In the genomic region with DNA sequence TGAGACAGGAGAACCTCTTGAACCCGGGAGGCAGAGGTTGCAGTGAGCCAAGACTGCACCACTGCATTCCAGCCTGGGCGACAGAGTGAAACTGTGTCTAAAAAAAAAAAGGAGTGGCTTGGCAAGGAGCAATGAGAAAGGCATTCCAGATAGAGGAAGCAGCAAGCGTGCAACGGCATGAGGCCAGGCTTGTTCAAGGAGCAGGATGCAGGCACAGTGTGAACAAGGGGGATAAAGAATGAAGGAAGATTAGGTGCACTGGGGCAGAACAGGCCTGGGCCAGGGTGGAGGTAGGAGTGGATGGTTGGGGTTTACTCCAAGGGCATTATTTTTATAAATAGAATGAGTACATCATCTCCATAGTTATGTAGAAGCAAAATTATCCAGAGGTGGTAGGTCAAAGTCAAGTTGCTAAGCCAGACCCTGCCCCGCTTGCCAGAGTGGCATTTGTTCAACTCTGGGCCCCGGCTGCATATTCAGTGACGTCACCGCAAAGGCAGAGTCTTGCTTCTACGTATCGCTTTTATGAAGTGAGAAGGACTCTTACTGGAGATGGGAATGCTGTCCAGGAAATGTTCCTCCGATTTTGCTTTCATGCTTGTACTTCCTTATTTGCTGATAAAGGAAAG, we compare ENCODE assay signal across 18 cellular contexts.
A peak's percentile ranks its signal among the peaks of the same experiment; 100 is the strongest.
DNase-seq lines count a peak whose midpoint lies in the region; ATAC-seq and TF ChIP-seq lines count a peak whose summit lies in the region.
"Had no signal": no experiment of that assay in that cellular context is flagged by ENCODE, and none has a peak within 500 bp of the region (broad histone marks: within the 10 kb centered on the region; RNA-seq: fewer than 3 reads in every experiment).

No MANE protein-coding gene starts in this region.

- TF ChIP-seq POLR2A in prostate gland (IDR thresholded peaks at IDR 0.05): no peak

- H3K27ac ChIP-seq in RWPE2 (ENCODE audit: poor library complexity, severe bottlenecking) (no peak overlapping the region), right cardiac atrium (ENCODE audit: low read length) (no peak overlapping the region), prostate gland (peak overlapping the region in 1 of 2 donors; percentile 29), left lung (no peak overlapping the region)
- H3K27ac ChIP-seq: thyroid gland had no signal

- no peak for TF ChIP-seq CTCF in RWPE2 (IDR thresholded peaks at IDR 0.05; ENCODE audit: poor library complexity, severe bottlenecking)
- TF ChIP-seq CTCF in epithelial cell of esophagus (IDR thresholded peaks at IDR 0.05; ENCODE audit: insufficient read depth, low read depth, low read length, missing control alignments): no peak
- TF ChIP-seq CTCF in prostate gland (IDR thresholded peaks at IDR 0.05): no peak
- TF ChIP-seq CTCF in left lung (IDR thresholded peaks at IDR 0.05): no peak

- H3K4me3 ChIP-seq in RWPE2 (ENCODE audit: severe bottlenecking): no peak overlapping the region
- no peak overlapping the region for H3K4me3 ChIP-seq in epithelial cell of esophagus (ENCODE audit: low read length)
- H3K4me3 ChIP-seq in right cardiac atrium (ENCODE audit: low read length): no peak overlapping the region
- no peak overlapping the region for H3K4me3 ChIP-seq in prostate gland
- H3K4me3 ChIP-seq in left lung: no peak overlapping the region
- H3K4me3 ChIP-seq: MG63, thyroid gland had no signal

- no peak for DNase-seq in RWPE2 (ENCODE audit: low spot score)
- peak; percentile 71 for DNase-seq in epithelial cell of esophagus (ENCODE audit: low read depth)
- DNase-seq in right cardiac atrium: peak in 1 of 3 donors; percentile 64
- DNase-seq in prostate gland (ENCODE audit: low spot score): peak; percentile 23
- no peak for DNase-seq in left lung
- no peak for DNase-seq in anterior cingulate cortex (lab: John Stamatoyannopoulos, UW)
- DNase-seq in OCI-M1 (lab: John Stamatoyannopoulos, UW): no peak
- no peak for DNase-seq in NCI-H2196 (lab: John Stamatoyannopoulos, UW; ENCODE audit: unreplicated experiment)
- DNase-seq: activated naive CD8-positive, alpha-beta T cell treated with anti-CD3 and anti-CD28 coated beads, Interleukin-2, amount 10 ng/mL, durations not matched to agents 7 days and 5 days; CD4-positive, alpha-beta memory T cell; GF-D8; kidney; MG63; NCI-H510A; NK-92 treated with Interleukin-12 subunit alpha and Interleukin-12 subunit beta, amount 100 ng/mL, for 24 hours had no signal

- H3K27me3 ChIP-seq in RWPE2 (ENCODE audit: insufficient read depth, poor library complexity, severe bottlenecking) (no peaks in the 10 kb centered on the region), right cardiac atrium (ENCODE audit: control insufficient read depth, insufficient read depth) (no peaks in the 10 kb centered on the region), prostate gland (replicated peaks; ENCODE audit: insufficient read depth) (no peaks in the 10 kb centered on the region), left lung (no peaks in the 10 kb centered on the region)
- H3K27me3 ChIP-seq: MG63, thyroid gland had no signal

- H3K4me1 ChIP-seq in RWPE2 (ENCODE audit: insufficient read depth, poor library complexity, severe bottlenecking) (no peaks in the 10 kb centered on the region), right cardiac atrium (ENCODE audit: control insufficient read depth, insufficient read depth, low read length) (no peaks in the 10 kb centered on the region), prostate gland (replicated peaks) (no peaks in the 10 kb centered on the region), left lung (peaks cover 0 to 4% of the 10 kb centered on the region in 2 donors)
- H3K4me1 ChIP-seq: thyroid gland had no signal

- ATAC-seq in RWPE2 (ENCODE audit: low read depth) (peak; percentile 25; the same call in 1 of the 3 replicates), right cardiac atrium (peak; percentile 42 to 47), left lung (no peak)
- ATAC-seq: Panc1, WTC11 had no signal

- WGBS in right cardiac atrium: 34% methylated on average over 11 of the region's 11 CpGs
- 50% methylated on average over 11 of the region's 11 CpGs for WGBS in prostate gland

- intact Hi-C loops in right cardiac atrium (cut with DNase I) (no loop called here), prostate gland (cut with DNase I) (no loop called here), left lung (cut with DNase I) (no loop called here)

- H3K9me3 ChIP-seq in RWPE2 (ENCODE audit: severe bottlenecking): no peaks in the 10 kb centered on the region
- H3K9me3 ChIP-seq in right cardiac atrium (ENCODE audit: control insufficient read depth, low read length): no peaks in the 10 kb centered on the region
- no peaks in the 10 kb centered on the region for H3K9me3 ChIP-seq in prostate gland
- H3K9me3 ChIP-seq in left lung: no peaks in the 10 kb centered on the region
- H3K9me3 ChIP-seq: MG63, thyroid gland had no signal

- H3K36me3 ChIP-seq in RWPE2 (ENCODE audit: low read depth): no peaks in the 10 kb centered on the region
- no peaks in the 10 kb centered on the region for H3K36me3 ChIP-seq in prostate gland
- H3K36me3 ChIP-seq in left lung: peaks cover 0 to 22% of the 10 kb centered on the region in 2 donors
- H3K36me3 ChIP-seq: MG63, thyroid gland had no signal

Comparison
In these comparisons a context has a peak if more than half of its experiments do, and no peak if none do; other contexts are left out.
1. DNase-seq: peak in epithelial cell of esophagus (single experiment) and prostate gland (single experiment); none in RWPE2 (single experiment), left lung (0 of 2), anterior cingulate cortex (0 of 58), OCI-M1 (single experiment) and NCI-H2196 (single experiment).